14 cellular contexts compared by ENCODE assay signal in the genomic region with DNA sequence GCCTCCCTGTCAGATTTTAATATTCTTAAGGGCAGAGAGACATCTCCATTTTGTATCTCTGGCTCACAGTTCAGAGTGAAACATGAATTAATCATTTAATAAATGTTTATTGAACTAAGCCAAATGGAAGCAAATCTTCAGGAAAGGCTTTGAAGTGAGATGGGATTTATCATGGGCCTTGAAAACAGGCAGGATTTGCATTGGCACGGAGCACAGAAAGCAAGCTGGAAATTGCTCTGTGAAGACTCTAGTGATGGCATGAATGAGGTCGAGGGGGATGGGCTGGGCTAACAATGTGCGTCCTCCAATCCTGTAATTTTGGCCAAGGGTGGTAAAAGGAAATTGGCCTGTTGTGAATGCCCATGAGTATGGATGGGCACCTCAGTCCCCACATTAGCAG.
A peak's percentile ranks its signal among the peaks of the same experiment; 100 is the strongest.
DNase-seq lines count a peak whose midpoint lies in the region; TF ChIP-seq lines count a peak whose summit lies in the region.
"Had no signal": no experiment of that assay in that cellular context is flagged by ENCODE, and none has a peak within 500 bp of the region (broad histone marks: within the 10 kb centered on the region; RNA-seq: fewer than 3 reads in every experiment).

No MANE protein-coding gene starts in this region.

- H3K27me3 ChIP-seq in WERI-Rb-1 (ENCODE audit: insufficient read depth, low read depth, severe bottlenecking) (no peaks in the 10 kb centered on the region), mesendoderm (ENCODE audit: insufficient read depth, low read length, poor library complexity) (no peaks in the 10 kb centered on the region)
- H3K27me3 ChIP-seq in CD8-positive, alpha-beta memory T cell (ENCODE audit: insufficient read depth, low read length, poor library complexity, severe bottlenecking) = no peaks in the 10 kb centered on the region
- H3K27me3 ChIP-seq: BE2C had no signal

- no peak overlapping the region for H3K23ac ChIP-seq in mesendoderm (ENCODE audit: low read length)

- no peaks in the 10 kb centered on the region for H3K79me2 ChIP-seq in mesendoderm (ENCODE audit: control insufficient read depth, insufficient read depth, low read length)

- H3K4me1 ChIP-seq in mesendoderm (ENCODE audit: control insufficient read depth, low read depth, low read length) = no peaks in the 10 kb centered on the region
- no peaks in the 10 kb centered on the region for H3K4me1 ChIP-seq in CD8-positive, alpha-beta memory T cell (ENCODE audit: insufficient read depth, low read length)
- H3K4me1 ChIP-seq: BE2C had no signal

- H3K36me3 ChIP-seq in WERI-Rb-1 = no peaks in the 10 kb centered on the region
- no peaks in the 10 kb centered on the region for H3K36me3 ChIP-seq in mesendoderm (ENCODE audit: control insufficient read depth, insufficient read depth, low read length)
- H3K36me3 ChIP-seq in CD8-positive, alpha-beta memory T cell (ENCODE audit: insufficient read depth, low read length) = no peaks in the 10 kb centered on the region
- H3K36me3 ChIP-seq: BE2C had no signal

- no peak for TF ChIP-seq CTCF in WERI-Rb-1 (IDR thresholded peaks at IDR 0.05; ENCODE audit: low read depth, low read length)

- CTCF ChIA-PET in CD8-positive, alpha-beta memory T cell (lab: Charles Lee) = no interaction called here

- in situ Hi-C loops in KBM-7 (cut with MboI; ENCODE audit: low pct_unique_long_range_greater_than_20kb, low sequenced_read_pairs) = no loop called here

- no peak overlapping the region for H3K27ac Mint-ChIP-seq in CD8-positive, alpha-beta memory T cell
- H3K27ac Mint-ChIP-seq: CD4-positive, CD25-positive, alpha-beta regulatory T cell; H9; IgD-negative memory B cell had no signal

- H3K9ac ChIP-seq in mesendoderm (ENCODE audit: low read length) = no peak overlapping the region

- no peak overlapping the region for H3K4me3 ChIP-seq in WERI-Rb-1 (ENCODE audit: low read depth, low read length)
- H3K4me3 ChIP-seq in mesendoderm (ENCODE audit: low read length) = no peak overlapping the region
- H3K4me3 ChIP-seq in CD8-positive, alpha-beta memory T cell (ENCODE audit: low read length) = no peak overlapping the region

- H3K4me3 Mint-ChIP-seq in CD8-positive, alpha-beta memory T cell = no peak overlapping the region
- H3K4me3 Mint-ChIP-seq: CD4-positive, CD25-positive, alpha-beta regulatory T cell; H9; IgD-negative memory B cell had no signal

- no peaks in the 10 kb centered on the region for H3K36me3 Mint-ChIP-seq in CD8-positive, alpha-beta memory T cell
- H3K36me3 Mint-ChIP-seq: IgD-negative memory B cell had no signal

- no peak overlapping the region for H4K8ac ChIP-seq in mesendoderm (ENCODE audit: low read depth, low read length)

- no peak overlapping the region for H4K5ac ChIP-seq in mesendoderm (ENCODE audit: low read length)

- no peaks in the 10 kb centered on the region for H3K9me3 ChIP-seq in WERI-Rb-1 (ENCODE audit: severe bottlenecking)
- H3K9me3 ChIP-seq in CD8-positive, alpha-beta memory T cell (ENCODE audit: low read length) = no peaks in the 10 kb centered on the region
- H3K9me3 ChIP-seq: BE2C had no signal

- H3K4me2 ChIP-seq in mesendoderm (ENCODE audit: low read length) = no peak overlapping the region

- no peaks in the 10 kb centered on the region for H3K4me1 Mint-ChIP-seq in CD8-positive, alpha-beta memory T cell
- H3K4me1 Mint-ChIP-seq: CD4-positive, CD25-positive, alpha-beta regulatory T cell; IgD-negative memory B cell had no signal

- no peak overlapping the region for H2BK120ac ChIP-seq in mesendoderm (ENCODE audit: low read depth, low read length)

- no peak overlapping the region for H2BK5ac ChIP-seq in mesendoderm (ENCODE audit: low read length)

- H2AK5ac ChIP-seq in mesendoderm (ENCODE audit: low read length) = no peak overlapping the region

- peak overlapping the region; percentile 7; the same call in 1 of the 2 replicates for H3K27ac ChIP-seq in WERI-Rb-1
- H3K27ac ChIP-seq in mesendoderm (ENCODE audit: low read depth, low read length) = no peak overlapping the region
- H3K27ac ChIP-seq in CD8-positive, alpha-beta memory T cell (ENCODE audit: low read depth, low read length) = no peak overlapping the region

- DNase-seq in NCI-H2227 (lab: John Stamatoyannopoulos, UW; ENCODE audit: unreplicated experiment) (peak; percentile 85), WERI-Rb-1 (no peak), mesendoderm (no peak), KBM-7 (no peak), AG20443 (ENCODE audit: low spot score) (no peak)
- DNase-seq in CD8-positive, alpha-beta memory T cell = no peak
- DNase-seq: BE2C; C1 segment of cervical spinal cord; CD4-positive, CD25-positive, alpha-beta regulatory T cell; DMS153; DMS79; GDM1; H9 had no signal

- no CpG with 5 or more reads among the region's 3 CpGs for WGBS in mesendoderm (ENCODE audit: extremely low coverage, insufficient coverage, low lambda C conversion rate)

- no peak overlapping the region for H3K18ac ChIP-seq in mesendoderm (ENCODE audit: low read length)

- POLR2A ChIA-PET in CD8-positive, alpha-beta memory T cell (lab: Charles Lee) = no interaction called here

- H3K56ac ChIP-seq in mesendoderm (ENCODE audit: low read length) = no peak overlapping the region

- peak overlapping the region; percentile 12 for H3K4ac ChIP-seq in mesendoderm (ENCODE audit: low read depth, low read length)

- H3K79me1 ChIP-seq in mesendoderm (ENCODE audit: low read length) = no peaks in the 10 kb centered on the region

- no peaks in the 10 kb centered on the region for H3K27me3 Mint-ChIP-seq in CD8-positive, alpha-beta memory T cell
- H3K27me3 Mint-ChIP-seq: CD4-positive, CD25-positive, alpha-beta regulatory T cell; IgD-negative memory B cell had no signal

- no peak overlapping the region for H2BK15ac ChIP-seq in mesendoderm (replicated peaks; ENCODE audit: low read depth)

- peaks cover 2 to 9% (median 5%) of the 10 kb centered on the region in 5 donors for H3K9me3 Mint-ChIP-seq in CD8-positive, alpha-beta memory T cell
- H3K9me3 Mint-ChIP-seq: H9 had no signal
